Comparison of ENCODE assay signal across 9 cellular contexts in genomic region chr16:79334127-79334526, GRCh38.
A peak's percentile ranks its signal among the peaks of the same experiment; 100 is the strongest.
DNase-seq lines count a peak whose midpoint lies in the region; ATAC-seq and TF ChIP-seq lines count a peak whose summit lies in the region.
"Had no signal": no experiment of that assay in that cellular context is flagged by ENCODE, and none has a peak within 500 bp of the region (broad histone marks: within the 10 kb centered on the region; RNA-seq: fewer than 3 reads in every experiment).

No MANE protein-coding gene starts in this region.

- H3K56ac ChIP-seq in H9 (ENCODE audit: insufficient read length, low read depth, low read length) (no peak overlapping the region), mesendoderm (ENCODE audit: low read length) (no peak overlapping the region)

- H2AFZ ChIP-seq in H9 (ENCODE audit: low read length) (no peak overlapping the region), mesenchymal stem cell (ENCODE audit: low read depth, low read length) (no peak overlapping the region)

- H3K27me3 ChIP-seq in H9 (ENCODE audit: insufficient read depth, low read length), result no peaks in the 10 kb centered on the region
- H3K27me3 ChIP-seq in mesendoderm (ENCODE audit: insufficient read depth, low read length, poor library complexity), result no peaks in the 10 kb centered on the region
- no peaks in the 10 kb centered on the region for H3K27me3 ChIP-seq in mesenchymal stem cell (ENCODE audit: control insufficient read depth in 1 of 2, insufficient read depth in 1 of 2, low read length in 2 of 2)

- WGBS in H9 (ENCODE audit: extremely low coverage, insufficient read length, low lambda C conversion rate), result no CpG with 5 or more reads among the region's 13 CpGs
- no CpG with 5 or more reads among the region's 13 CpGs for WGBS in mesendoderm (ENCODE audit: extremely low coverage, insufficient coverage, low lambda C conversion rate)
- WGBS in mesenchymal stem cell, result 66% methylated on average over 13 of the region's 13 CpGs

- H3K9me3 Mint-ChIP-seq in CD14-positive monocyte, result peaks cover 0 to 5% (median under 1%) of the 10 kb centered on the region in 7 donors
- no peaks in the 10 kb centered on the region for H3K9me3 Mint-ChIP-seq in H9

- no peaks in the 10 kb centered on the region for H3K23me2 ChIP-seq in H9 (ENCODE audit: insufficient read length, low read depth, low read length, poor library complexity, severe bottlenecking)

- TF ChIP-seq CTCF in CD14-positive monocyte (IDR thresholded peaks at IDR 0.05) (peak; percentile 60), H9 (conservative IDR thresholded peaks at IDR 0.05) (peak; percentile 87), coronary artery (IDR thresholded peaks at IDR 0.05) (no peak)

- H2BK5ac ChIP-seq in H9 (ENCODE audit: insufficient read length, low read length), result no peak overlapping the region
- H2BK5ac ChIP-seq in mesendoderm (ENCODE audit: low read length), result no peak overlapping the region
- no peak overlapping the region for H2BK5ac ChIP-seq in mesenchymal stem cell (ENCODE audit: low read depth, low read length, poor library complexity, severe bottlenecking)

- H2BK20ac ChIP-seq in H9 (ENCODE audit: low read depth, low read length, poor library complexity, severe bottlenecking), result no peak overlapping the region

- H3K79me2 ChIP-seq in H9 (ENCODE audit: insufficient read depth, low read length) (no peaks in the 10 kb centered on the region), mesendoderm (ENCODE audit: control insufficient read depth, insufficient read depth, low read length) (no peaks in the 10 kb centered on the region)

- H3K9ac ChIP-seq in H9 (ENCODE audit: extremely low read depth, insufficient read length, low read length), result no peak overlapping the region
- no peak overlapping the region for H3K9ac ChIP-seq in mesendoderm (ENCODE audit: low read length)
- no peak overlapping the region for H3K9ac ChIP-seq in mesenchymal stem cell (ENCODE audit: low read length)

- H3K27ac Mint-ChIP-seq in CD14-positive monocyte (peak overlapping the region in 1 of 7 donors; percentile 24), H9 (no peak overlapping the region)

- H2AK5ac ChIP-seq in H9 (ENCODE audit: insufficient read length, low read length), result no peak overlapping the region
- H2AK5ac ChIP-seq in mesendoderm (ENCODE audit: low read length), result no peak overlapping the region
- no peak overlapping the region for H2AK5ac ChIP-seq in mesenchymal stem cell (ENCODE audit: low read length, severe bottlenecking)

- H3K36me3 Mint-ChIP-seq in CD14-positive monocyte, result peaks cover 0 to 4% of the 10 kb centered on the region in 2 donors
- no peaks in the 10 kb centered on the region for H3K36me3 Mint-ChIP-seq in H9 (ENCODE audit: insufficient read depth in 1 of 3, low read depth in 3 of 3)

- H3K27ac ChIP-seq in H9 (ENCODE audit: insufficient read length, low read depth, low read length), result no peak overlapping the region
- H3K27ac ChIP-seq in mesendoderm (ENCODE audit: low read depth, low read length), result no peak overlapping the region
- no peak overlapping the region for H3K27ac ChIP-seq in mesenchymal stem cell (ENCODE audit: low read length, poor library complexity, severe bottlenecking)
- H3K27ac ChIP-seq in coronary artery, result no peak overlapping the region

- H3K4me3 ChIP-seq in mesendoderm (ENCODE audit: low read length) (no peak overlapping the region), mesenchymal stem cell (ENCODE audit: insufficient read depth in 1 of 2, low read depth in 1 of 2, low read length in 2 of 2) (no peak overlapping the region), coronary artery (no peak overlapping the region)

- H4K5ac ChIP-seq in H9 (ENCODE audit: insufficient read length, low read depth, low read length) (no peak overlapping the region), mesendoderm (ENCODE audit: low read length) (no peak overlapping the region)

- H2BK15ac ChIP-seq in H9 (ENCODE audit: low read depth, low read length), result no peak overlapping the region
- H2BK15ac ChIP-seq in mesendoderm (replicated peaks; ENCODE audit: low read depth), result no peak overlapping the region
- no peak overlapping the region for H2BK15ac ChIP-seq in mesenchymal stem cell (ENCODE audit: low read depth, poor library complexity, severe bottlenecking)

- no peak for DNase-seq in CD14-positive monocyte (ENCODE audit: low spot score)
- peak; percentile 46 for DNase-seq in H9
- peak; percentile 61 to 66 for DNase-seq in activated CD4-positive, alpha-beta T cell treated with anti-CD3 and anti-CD28 coated beads, Interleukin-2, amount 50 U/mL, for 48 hours
- peak; percentile 26 for DNase-seq in mesendoderm
- no peak for DNase-seq in NCI-H2171 treated with DMSO at 0.1 percent for 48 hours (lab: John Stamatoyannopoulos, UW)
- DNase-seq in mesenchymal stem cell, result no peak
- no peak for DNase-seq in coronary artery (ENCODE audit: low spot score)
- DNase-seq: NCI-H2171 had no signal

- H3K14ac ChIP-seq in H9 (ENCODE audit: insufficient read depth, low read length) (no peak overlapping the region), mesenchymal stem cell (ENCODE audit: low read length in 2 of 2) (no peak overlapping the region)

- H2BK120ac ChIP-seq in H9 (ENCODE audit: low read depth, low read length, poor library complexity, severe bottlenecking) (no peak overlapping the region), mesendoderm (ENCODE audit: low read depth, low read length) (no peak overlapping the region), mesenchymal stem cell (ENCODE audit: low read depth, low read length) (no peak overlapping the region)

- H3K18ac ChIP-seq in H9 (ENCODE audit: insufficient read length, low read depth, low read length) (no peak overlapping the region), mesendoderm (ENCODE audit: low read length) (no peak overlapping the region), mesenchymal stem cell (ENCODE audit: low read depth in 1 of 2, low read length in 2 of 2) (no peak overlapping the region)

- H3T11ph ChIP-seq in H9 (ENCODE audit: low read length), result no peak overlapping the region

- H3K4ac ChIP-seq in H9 (ENCODE audit: low read depth, low read length) (no peak overlapping the region), mesendoderm (ENCODE audit: low read depth, low read length) (no peak overlapping the region), mesenchymal stem cell (ENCODE audit: low read depth in 1 of 2, low read length in 2 of 2) (no peak overlapping the region)

- no peak for ATAC-seq in GM21367 (IDR thresholded peaks at IDR 0.05; ENCODE audit: unreplicated experiment)

- no peak overlapping the region for H4K8ac ChIP-seq in H9 (replicated peaks; ENCODE audit: insufficient read length, low read depth, low read length)
- H4K8ac ChIP-seq in mesendoderm (ENCODE audit: low read depth, low read length), result no peak overlapping the region
- no peak overlapping the region for H4K8ac ChIP-seq in mesenchymal stem cell (ENCODE audit: low read length)

- no peaks in the 10 kb centered on the region for H4K20me1 ChIP-seq in H9 (ENCODE audit: control insufficient read depth, insufficient read depth, insufficient read length)

- H3K4me2 ChIP-seq in H9 (ENCODE audit: insufficient read depth, insufficient read length, low read length) (no peak overlapping the region), mesendoderm (ENCODE audit: low read length) (no peak overlapping the region), mesenchymal stem cell (ENCODE audit: low read length, poor library complexity, severe bottlenecking) (no peak overlapping the region)

- no peak overlapping the region for H3K4me3 Mint-ChIP-seq in CD14-positive monocyte
- no peak overlapping the region for H3K4me3 Mint-ChIP-seq in H9

- H3K79me1 ChIP-seq in H9 (ENCODE audit: insufficient read depth, low read depth, low read length, poor library complexity, severe bottlenecking), result no peaks in the 10 kb centered on the region
- H3K79me1 ChIP-seq in mesendoderm (ENCODE audit: low read length), result no peaks in the 10 kb centered on the region
- no peaks in the 10 kb centered on the region for H3K79me1 ChIP-seq in mesenchymal stem cell (replicated peaks; ENCODE audit: low read length, poor library complexity, severe bottlenecking)

- H3K9me3 ChIP-seq in H9 (ENCODE audit: control insufficient read depth, low read depth, low read length) (no peaks in the 10 kb centered on the region), mesenchymal stem cell (ENCODE audit: control insufficient read depth, low read length) (peaks cover 5% of the 10 kb centered on the region)

- intact Hi-C loops in CD14-positive monocyte (cut with micrococcal nuclease), result no loop called here

- H3K4me1 Mint-ChIP-seq in CD14-positive monocyte (peaks cover 33% of the 10 kb centered on the region), H9 (peaks cover 13% of the 10 kb centered on the region in 2 experiments)

- H3K27me3 Mint-ChIP-seq in CD14-positive monocyte (ENCODE audit: low read depth in 3 of 3) (peaks cover 0 to 7% (median 0%) of the 10 kb centered on the region in 3 donors), H9 (ENCODE audit: low read depth) (no peaks in the 10 kb centered on the region; the same call in none of the 2 replicates)

- H3K23ac ChIP-seq in H9 (ENCODE audit: insufficient read length, low read depth, low read length) (no peak overlapping the region), mesendoderm (ENCODE audit: low read length) (no peak overlapping the region), mesenchymal stem cell (ENCODE audit: low read length in 2 of 2) (no peak overlapping the region)

- no peak overlapping the region for H2BK12ac ChIP-seq in H9 (ENCODE audit: insufficient read length, low read depth, low read length)
- H2BK12ac ChIP-seq in mesenchymal stem cell (ENCODE audit: low read length in 2 of 2), result no peak overlapping the region

- H3K36me3 ChIP-seq in mesendoderm (ENCODE audit: control insufficient read depth, insufficient read depth, low read length) (no peaks in the 10 kb centered on the region), mesenchymal stem cell (ENCODE audit: control insufficient read depth in 1 of 2, insufficient read depth in 2 of 2, low read depth in 1 of 2, low read length in 2 of 2) (no peaks in the 10 kb centered on the region)

- H3K4me1 ChIP-seq in H9 (ENCODE audit: insufficient read depth, low read length) (no peaks in the 10 kb centered on the region), mesendoderm (ENCODE audit: control insufficient read depth, low read depth, low read length) (no peaks in the 10 kb centered on the region), mesenchymal stem cell (ENCODE audit: control insufficient read depth, insufficient read depth, low read depth, low read length) (no peaks in the 10 kb centered on the region)

- H4K91ac ChIP-seq in H9 (ENCODE audit: insufficient read length, low read depth, low read length), result no peak overlapping the region
- H4K91ac ChIP-seq in mesenchymal stem cell (ENCODE audit: low read length), result no peak overlapping the region

Comparison
In these comparisons a context has a peak if more than half of its experiments do, and no peak if none do; other contexts are left out.
1. DNase-seq: peak in H9 (single experiment), activated CD4-positive, alpha-beta T cell treated with anti-CD3 and anti-CD28 coated beads, Interleukin-2, amount 50 U/mL, for 48 hours (2 of 2) and mesendoderm (single experiment); none in CD14-positive monocyte (single experiment), NCI-H2171 treated with DMSO at 0.1 percent for 48 hours (single experiment), mesenchymal stem cell (single experiment) and coronary artery (single experiment).